In genomic region chr11:5966958-5967357, GRCh38 we compare ENCODE assay signal across 33 cellular contexts. TPM values are rescaled to one million over a fixed set of nuclear protein-coding genes. Genes with fewer than 3 reads are reported as not detected.
"Had no signal": no experiment of that assay in that cellular context is flagged by ENCODE, and none has a peak within 500 bp of the region (broad histone marks: within the 10 kb centered on the region; RNA-seq: fewer than 3 reads in every experiment).

No MANE protein-coding gene starts in this region.

- H3K36me3 ChIP-seq: colonic mucosa, esophagus squamous epithelium, gastrocnemius medialis, heart right ventricle, left lung, lower lobe of right lung had no signal

- FAIRE-seq: endometrium, islet of Langerhans, keratinocyte had no signal

- H3K4me3 ChIP-seq: colonic mucosa, esophagus squamous epithelium, gastrocnemius medialis, heart right ventricle, left lung, lower lobe of right lung, mucosa of descending colon had no signal

- ATAC-seq: effector memory CD8-positive, alpha-beta T cell; esophagus mucosa; gastrocnemius medialis; heart right ventricle; left cardiac atrium; left lung; left ventricle myocardium superior; lower lobe of right lung; mucosa of descending colon had no signal

- H3K9me3 ChIP-seq: colonic mucosa, gastrocnemius medialis had no signal

- H3K27me3 ChIP-seq: colonic mucosa, esophagus squamous epithelium, gastrocnemius medialis, left lung had no signal

- DNase-seq: colonic mucosa; cortex of kidney; effector CD8-positive, alpha-beta T cell; effector memory CD8-positive, alpha-beta T cell; endodermal cell; erythroblast; esophagus squamous epithelium; foreskin fibroblast; foreskin melanocyte; gastrocnemius medialis; glutamatergic neuron; head of caudate nucleus; heart right ventricle; hippocampal formation; left cardiac atrium; left lung; left ventricle myocardium superior; lower lobe of right lung; mesenchymal stem cell; mucosa of descending colon had no signal

- H3K4me1 ChIP-seq: colonic mucosa, esophagus squamous epithelium, gastrocnemius medialis, heart right ventricle, left lung, lower lobe of right lung had no signal

- H3K27ac ChIP-seq: colonic mucosa, epithelial cell of prostate, esophagus squamous epithelium, gastrocnemius medialis, heart right ventricle, left lung, lower lobe of right lung had no signal

RNA-seq across cellular contexts. Expression of gene OR56A5, which starts 1.3 kb away (rescaled TPM):
- total RNA-seq: colonic mucosa, dermis microvascular lymphatic vessel endothelial cell, endodermal cell, esophagus mucosa, esophagus squamous epithelium, gastrocnemius medialis, glomerular endothelial cell, heart right ventricle, kidney epithelial cell, left cardiac atrium, left lung, left ventricle myocardium superior, lower lobe of right lung, lung microvascular endothelial cell, mesenteric fat pad, mucosa of descending colon, myocyte had no signal
- polyA plus RNA-seq: heart right ventricle, keratinocyte had no signal

RNA-seq across cellular contexts. Expression of gene OR52L1, which starts 19.8 kb away (rescaled TPM):
- total RNA-seq: colonic mucosa, dermis microvascular lymphatic vessel endothelial cell, esophagus mucosa, esophagus squamous epithelium, gastrocnemius medialis, glomerular endothelial cell, heart right ventricle, kidney epithelial cell, left cardiac atrium, left lung, left ventricle myocardium superior, lower lobe of right lung, lung microvascular endothelial cell, mesenteric fat pad, mesothelial cell of epicardium, mucosa of descending colon, myocyte had no signal
- polyA plus RNA-seq: heart right ventricle, keratinocyte had no signal

RNA-seq across cellular contexts. Expression of gene OR56A3, which starts 24.9 kb away (rescaled TPM):
- total RNA-seq: colonic mucosa, dermis microvascular lymphatic vessel endothelial cell, endodermal cell, esophagus mucosa, esophagus squamous epithelium, gastrocnemius medialis, glomerular endothelial cell, heart right ventricle, kidney epithelial cell, left cardiac atrium, left lung, left ventricle myocardium superior, lower leg skin, lower lobe of right lung, lung microvascular endothelial cell, mesenteric fat pad, mesothelial cell of epicardium, mucosa of descending colon, myocyte had no signal
- polyA plus RNA-seq: heart right ventricle, keratinocyte had no signal

RNA-seq across cellular contexts. Expression of gene OR56A4, which starts 39.8 kb away (rescaled TPM):
- total RNA-seq: colonic mucosa, dermis microvascular lymphatic vessel endothelial cell, esophagus mucosa, esophagus squamous epithelium, gastrocnemius medialis, glomerular endothelial cell, kidney epithelial cell, left cardiac atrium, left lung, left ventricle myocardium superior, lower lobe of right lung, lung microvascular endothelial cell, mesenteric fat pad, myocyte had no signal
- polyA plus RNA-seq: heart right ventricle, keratinocyte had no signal
